Comparison of ENCODE assay signal across 1 cellular context in genomic region chr13:60398438-60398891, GRCh38.
TF ChIP-seq lines count a peak whose summit lies in the region.

No MANE protein-coding gene starts in this region.

TF ChIP-seq in K562, 482 proteins besides CTCF, POLR2A, EP300 and RAD21 (continued from another document):
- peak; percentile 27; the same call in 1 of the 2 replicates for TF ChIP-seq ZNF512 (tag; IDR thresholded peaks at IDR 0.05)
- TF ChIP-seq SNIP1 (IDR thresholded peaks at IDR 0.05; ENCODE audit: low read depth): no peak
- TF ChIP-seq MAFK (IDR thresholded peaks at IDR 0.05; ENCODE audit: low read length): no peak
- TF ChIP-seq ETV1 (tag; conservative IDR thresholded peaks at IDR 0.05; ENCODE audit: low read depth): no peak
- TF ChIP-seq NR4A1 (CRISPR knock-in tag; IDR thresholded peaks at IDR 0.05): no peak
- no peak for TF ChIP-seq NR4A1 (tag; IDR thresholded peaks at IDR 0.05)
- no peak for TF ChIP-seq YBX1 (IDR thresholded peaks at IDR 0.05)
- TF ChIP-seq ZNF583 (CRISPR knock-in tag; IDR thresholded peaks at IDR 0.05): no peak
- TF ChIP-seq ADNP (tag; IDR thresholded peaks at IDR 0.05): peak; percentile 71; the same call in 1 of the 2 replicates
